1 cellular context compared by ENCODE assay signal in genomic region chr10:17669185-17669872, GRCh38.
TF ChIP-seq lines count a peak whose summit lies in the region.

No MANE protein-coding gene starts in this region.

TF ChIP-seq in GM23338, 12 proteins besides CTCF, POLR2A, EP300 and RAD21 (continued from another document):
- TF ChIP-seq ZNF462 (CRISPR knock-in tag; IDR thresholded peaks at IDR 0.05) (no peak), ZNF331 (CRISPR knock-in tag; IDR thresholded peaks at IDR 0.05; ENCODE audit: low read depth) (no peak), STAT1 (IDR thresholded peaks at IDR 0.05; ENCODE audit: unreplicated experiment) (no peak), ETS1 (IDR thresholded peaks at IDR 0.05) (no peak), EZH2 (IDR thresholded peaks at IDR 0.05; ENCODE audit: low read depth, unreplicated experiment) (no peak), ZNF114 (CRISPR knock-in tag; IDR thresholded peaks at IDR 0.05) (no peak), EZH2phosphoT487 (IDR thresholded peaks at IDR 0.05; ENCODE audit: unreplicated experiment) (no peak), CREB1 (CRISPR knock-in tag; IDR thresholded peaks at IDR 0.05; ENCODE audit: low read depth) (no peak)
